Comparison of ENCODE assay signal across 9 cellular contexts in genomic region chr6:44253307-44254101, GRCh38. TPM values are rescaled to one million over a fixed set of nuclear protein-coding genes. Genes with fewer than 3 reads are reported as not detected.
DNase-seq lines count a peak whose midpoint lies in the region; ATAC-seq and TF ChIP-seq lines count a peak whose summit lies in the region.
"Had no signal": no experiment of that assay in that cellular context is flagged by ENCODE, and none has a peak within 500 bp of the region (broad histone marks: within the 10 kb centered on the region; RNA-seq: fewer than 3 reads in every experiment).

No MANE protein-coding gene starts in this region.

- peak in 1 of 2 donors; percentile 19 for ATAC-seq in naive B cell (ENCODE audit: low read depth in 2 of 2)
- ATAC-seq in HG02884 (IDR thresholded peaks at IDR 0.05; ENCODE audit: unreplicated experiment) = no peak

- TF ChIP-seq CTCF in CD14-positive monocyte (IDR thresholded peaks at IDR 0.05) = peak; percentile 74

- H3K27ac Mint-ChIP-seq in CD14-positive monocyte (peak overlapping the region in 3 of 7 donors; percentile 37 to 68 (median 53)), naive B cell (peak overlapping the region in 4 of 6 donors; percentile 26 to 78 (median 50))

- H3K4me3 Mint-ChIP-seq in CD14-positive monocyte (no peak overlapping the region), naive B cell (peak overlapping the region in 3 of 8 donors; percentile 11 to 84 (median 52))

- peaks cover 74 to 77% of the 10 kb centered on the region in 2 donors for H3K36me3 Mint-ChIP-seq in CD14-positive monocyte
- H3K36me3 Mint-ChIP-seq in naive B cell = peaks cover 34 to 53% of the 10 kb centered on the region in 2 donors

- DNase-seq in CD14-positive monocyte (ENCODE audit: low spot score) = no peak
- DNase-seq in SK-MEL-5 (ENCODE audit: low read depth, low spot score) = peak; percentile 76
- peak; percentile 37 for DNase-seq in astrocyte of the hippocampus (ENCODE audit: low read depth, low spot score)
- DNase-seq in naive B cell = peak; percentile 52
- no peak for DNase-seq in retina
- DNase-seq in NCI-H226 = no peak

- no peaks in the 10 kb centered on the region for H3K9me3 Mint-ChIP-seq in CD14-positive monocyte
- H3K9me3 Mint-ChIP-seq in naive B cell = no peaks in the 10 kb centered on the region

- peak; percentile 35 for TF ChIP-seq POLR2A in GM19193 (IDR thresholded peaks at IDR 0.05; ENCODE audit: extremely low read depth, insufficient read depth, insufficient read length)

- in situ Hi-C loops in SK-MEL-5 (cut with HindIII; ENCODE audit: low pct_unique_long_range_greater_than_20kb, low sequenced_read_pairs) = no loop called here

- H3K4me1 Mint-ChIP-seq in CD14-positive monocyte (peaks cover 47% of the 10 kb centered on the region), naive B cell (peaks cover 73 to 78% (median 77%) of the 10 kb centered on the region in 3 donors)

- H3K27me3 Mint-ChIP-seq in CD14-positive monocyte (ENCODE audit: low read depth in 3 of 3) = peaks cover 0 to 6% (median 2%) of the 10 kb centered on the region in 3 donors
- no peaks in the 10 kb centered on the region for H3K27me3 Mint-ChIP-seq in naive B cell

- intact Hi-C loops in CD14-positive monocyte (cut with micrococcal nuclease) = loop anchor here in 1 of 2 donors (1.0 kb wide), 1 partner anchor 81 kb away; no protein-coding TSS in a partner anchor

RNA-seq across cellular contexts. Expression of gene SLC35B2, which starts 3.8 kb away (rescaled TPM):
- polyA plus RNA-seq in CD14-positive monocyte (10 to 100 TPM; 17.4 to 30.6 TPM), naive B cell (ENCODE audit: low read depth in 6 of 6) (10 to 100 TPM; 24.2 to 38.6 (median 27.2) TPM)
- total RNA-seq in SK-MEL-5 (2014; rRNA removed; shearing (Covaris generic)) = 334 and 361 TPM in 2 replicates
- polyA plus RNA-seq in SK-MEL-5 (2015; cell fraction: cytosol; rRNA removed) = 481 and 517 TPM in 2 replicates
- 123 and 129 TPM in 2 replicates for polyA plus RNA-seq in SK-MEL-5 (2015; cell fraction: nucleus; rRNA removed)

RNA-seq across cellular contexts. Expression of gene HSP90AB1, which starts 6.6 kb away (rescaled TPM):
- polyA plus RNA-seq in CD14-positive monocyte (100 to 1,000 TPM; 119 to 145 TPM), naive B cell (ENCODE audit: low read depth in 6 of 6) (100 to 1,000 TPM; 420 to 486 (median 447) TPM)
- 1,764 and 1,784 TPM in 2 replicates for total RNA-seq in SK-MEL-5 (2014; rRNA removed; shearing (Covaris generic))
- polyA plus RNA-seq in SK-MEL-5 (2015; cell fraction: cytosol; rRNA removed) = 1,325 and 1,525 TPM in 2 replicates
- polyA plus RNA-seq in SK-MEL-5 (2015; cell fraction: nucleus; rRNA removed) = 608 and 680 TPM in 2 replicates

RNA-seq across cellular contexts. Expression of gene NFKBIE, which starts 11.8 kb away (rescaled TPM):
- polyA plus RNA-seq in CD14-positive monocyte = 10 to 100 TPM; 19.9 to 23.2 TPM
- 11.6 and 12.5 TPM in 2 replicates for total RNA-seq in SK-MEL-5 (2014; rRNA removed; shearing (Covaris generic))
- polyA plus RNA-seq in SK-MEL-5 (2015; cell fraction: cytosol; rRNA removed) = 13.1 and 18.3 TPM in 2 replicates
- polyA plus RNA-seq in SK-MEL-5 (2015; cell fraction: nucleus; rRNA removed) = 7.1 and 15.4 TPM in 2 replicates
- polyA plus RNA-seq in naive B cell (ENCODE audit: low read depth in 6 of 6) = 10 to 100 TPM; 22.1 to 30.8 (median 27.9) TPM

RNA-seq across cellular contexts. Expression of gene TMEM151B, which starts 16.7 kb away (rescaled TPM):
- polyA plus RNA-seq in CD14-positive monocyte = not detected
- total RNA-seq in SK-MEL-5 (2014; rRNA removed; shearing (Covaris generic)) = 0.05 and 0.16 TPM in 2 replicates
- polyA plus RNA-seq in SK-MEL-5 (2015; cell fraction: cytosol; rRNA removed) = 0.05 and 0.29 TPM in 2 replicates
- 0.14 and 0.15 TPM in 2 replicates for polyA plus RNA-seq in SK-MEL-5 (2015; cell fraction: nucleus; rRNA removed)
- polyA plus RNA-seq in naive B cell (ENCODE audit: low read depth in 6 of 6) = not detected
- total RNA-seq: NCI-H460 had no signal

RNA-seq across cellular contexts. Expression of gene SLC29A1, which starts 30.1 kb away (rescaled TPM):
- 10 to 100 TPM; 14.3 to 15.0 TPM for polyA plus RNA-seq in CD14-positive monocyte
- total RNA-seq in SK-MEL-5 (2014; rRNA removed; shearing (Covaris generic)) = 8.6 and 9.3 TPM in 2 replicates
- 30.6 and 38.5 TPM in 2 replicates for polyA plus RNA-seq in SK-MEL-5 (2015; cell fraction: cytosol; rRNA removed)
- polyA plus RNA-seq in SK-MEL-5 (2015; cell fraction: nucleus; rRNA removed) = 97.8 and 99.2 TPM in 2 replicates
- 1 to 10 TPM in 3 of 6 donors, under 1 TPM in 3; 0.15 to 3.1 (median 0.99) TPM for polyA plus RNA-seq in naive B cell (ENCODE audit: low read depth in 6 of 6)

Comparison
In these comparisons a context has a peak if more than half of its experiments do, and no peak if none do; other contexts are left out.
1. DNase-seq: peak in SK-MEL-5 (single experiment), astrocyte of the hippocampus (single experiment) and naive B cell (single experiment); none in CD14-positive monocyte (single experiment), retina (single experiment) and NCI-H226 (single experiment).